In the genomic region with DNA sequence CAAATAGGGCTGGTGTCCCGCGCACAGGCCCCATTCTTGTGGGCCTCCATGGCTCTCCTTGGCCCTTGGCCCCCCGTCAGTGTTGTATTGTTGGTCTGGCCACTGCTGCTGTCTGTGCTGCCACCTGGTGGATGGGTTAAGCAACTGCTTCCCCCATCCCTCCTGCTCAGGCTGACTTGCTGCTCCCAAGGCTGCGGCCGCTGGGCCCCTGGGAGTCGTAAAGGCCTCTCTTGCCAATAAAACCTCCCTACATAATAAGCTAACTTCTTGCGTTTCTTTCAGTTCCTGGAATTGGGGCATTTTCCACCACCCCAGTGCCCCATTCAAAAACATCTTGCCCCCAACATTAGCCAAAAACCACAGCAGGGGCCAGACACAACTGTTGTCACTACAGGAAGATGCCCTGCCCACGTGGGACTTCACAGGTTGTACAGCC, we compare ENCODE assay signal across 8 cellular contexts. TPM values are rescaled to one million over a fixed set of nuclear protein-coding genes. Genes with fewer than 3 reads are reported as not detected.
DNase-seq lines count a peak whose midpoint lies in the region; ATAC-seq, FAIRE-seq and TF ChIP-seq lines count a peak whose summit lies in the region.

No MANE protein-coding gene starts in this region.

- peaks cover 0 to 3% of the 10 kb centered on the region in 2 experiments; a peak in 2 of 5 replicates for H3K4me1 ChIP-seq in K562 (replicated peaks in 1 of 2; ENCODE audit: control insufficient read depth in 2 of 2, insufficient read depth in 2 of 2, low read length in 2 of 2)
- 0 out of 2 replicates have a peak, but pooled peaks cover 2% of the 10 kb centered on the region for H3K4me1 ChIP-seq in iPS DF 6.9 (ENCODE audit: control insufficient read depth, insufficient read depth, low read length)

- H3K4me3 ChIP-seq in GM12865 (ENCODE audit: low read depth, low read length) = no peak overlapping the region
- no peak overlapping the region for H3K4me3 ChIP-seq in K562
- H3K4me3 ChIP-seq in iPS DF 6.9 (ENCODE audit: low read length) = no peak overlapping the region

- TF ChIP-seq POLR2A in K562 (conservative IDR thresholded peaks at IDR 0.05) = no peak

- WGBS in K562 (ENCODE audit: insufficient coverage, low coverage, missing lambda C conversion rate) = 5% methylated on average over 8 of the region's 8 CpGs
- whole genome bisulfite sequencing in iPS DF 6.9 (ENCODE audit: insufficient coverage, insufficient read length) = no CpG with 5 or more reads among the region's 8 CpGs

- no TSS peak for BruUV-seq in K562 (replicated peaks; lab: Mats Ljungman, UMichigan)

- in situ Hi-C loops in K562 (cut with MboI) = loop anchor here (5.0 kb wide), 1 partner anchor 237 kb away; no protein-coding TSS in a partner anchor

- H4K20me1 ChIP-seq in K562 (replicated peaks; ENCODE audit: control insufficient read depth, insufficient read depth, low read length) = no peaks in the 10 kb centered on the region

- H3K4me2 ChIP-seq in K562 (ENCODE audit: insufficient read depth, low read length) = no peak overlapping the region

- H3K9me3 ChIP-seq in K562 (replicated peaks; ENCODE audit: control insufficient read depth, insufficient read depth, low read depth, low read length) (no peaks in the 10 kb centered on the region), iPS DF 6.9 (ENCODE audit: control insufficient read depth, insufficient read depth, low read length) (no peaks in the 10 kb centered on the region)

- POLR2A ChIA-PET in K562 (lab: Yijun Ruan, JAX) = interaction anchor here (1.8 kb wide), 1 partner anchor 15 kb away, joined by 5 read pairs; no protein-coding TSS in a partner anchor

- no peak for TF ChIP-seq EP300 in K562 (IDR thresholded peaks at IDR 0.05; ENCODE audit: low read length)

- H3K9ac ChIP-seq in K562 (ENCODE audit: insufficient read depth in 1 of 2, low read depth in 2 of 2, low read length in 2 of 2) = no peak overlapping the region

- TF ChIP-seq RAD21 in K562 (CRISPR knock-in tag; conservative IDR thresholded peaks at IDR 0.05 in 1 of 2, IDR thresholded peaks at IDR 0.05 in 1 of 2) = peak; percentile 95 to 96

- no peaks in the 10 kb centered on the region for H3K79me2 ChIP-seq in K562 (ENCODE audit: control insufficient read depth, insufficient read depth, low read length)

- H3K36me3 ChIP-seq in K562 (ENCODE audit: control insufficient read depth, insufficient read depth, low read length) (no peaks in the 10 kb centered on the region), iPS DF 6.9 (ENCODE audit: control insufficient read depth, insufficient read depth, low read length) (no peaks in the 10 kb centered on the region)

- DNase-seq in GM12865 (ENCODE audit: low read depth) = peak; percentile 84
- peak; percentile 9 for DNase-seq in NCI-H2081 treated with DMSO at 0.1 percent for 48 hours (lab: John Stamatoyannopoulos, UW)
- DNase-seq in UCSD-AML1 (lab: John Stamatoyannopoulos, UW; ENCODE audit: unreplicated experiment) = peak; percentile 63
- peak; percentile 90 to 96 (median 93) for DNase-seq in K562 (ENCODE audit: extremely low read depth in 1 of 4, low spot score in 3 of 4)
- DNase-seq in iPS DF 6.9 (ENCODE audit: low read depth, low spot score) = peak; percentile 86
- DNase-seq in stimulated activated CD4-positive, alpha-beta T cell treated with anti-CD3 and anti-CD28 coated beads, Interleukin-1b, Interleukin-23, amount 100 ng/mL, for 1 hour (ENCODE audit: low read depth in 2 of 2) = peak; percentile 46 to 57
- no peak for DNase-seq in omental fat pad (ENCODE audit: low spot score)

- H3K9me1 ChIP-seq in K562 (ENCODE audit: control insufficient read depth, insufficient read depth, low read length) = no peaks in the 10 kb centered on the region

- H2AFZ ChIP-seq in K562 (ENCODE audit: low read depth, low read length) = peak overlapping the region; percentile 49

- H3K27me3 ChIP-seq in K562 (ENCODE audit: control insufficient read depth in 2 of 2, insufficient read depth in 2 of 2, low read length in 2 of 2) (peaks cover 18 to 31% of the 10 kb centered on the region in 2 experiments; a peak in 4 of 5 replicates), iPS DF 6.9 (ENCODE audit: control insufficient read depth, insufficient read depth, low read length) (no peaks in the 10 kb centered on the region)

- intact Hi-C loops in K562 (cut with micrococcal nuclease) = loop anchor here (1.0 to 5.0 kb wide), 4 partner anchors 15 to 350 kb away; no protein-coding TSS in a partner anchor

- ATAC-seq in HG02759 (IDR thresholded peaks at IDR 0.05; ENCODE audit: unreplicated experiment) = peak; percentile 74
- ATAC-seq in K562 = peak; percentile 99
- no peak for ATAC-seq in omental fat pad (ENCODE audit: low FRiP score)

- peak; percentile 96 for TF ChIP-seq CTCF in GM12865 (IDR thresholded peaks at IDR 0.05; ENCODE audit: insufficient read depth, low read depth, low read length, missing control alignments)
- peak; percentile 94 to 97 (median 95) for TF ChIP-seq CTCF in K562 (IDR thresholded peaks at IDR 0.05 in 2 of 3, conservative IDR thresholded peaks at IDR 0.05 in 1 of 3; ENCODE audit: insufficient read depth in 2 of 3, low read depth in 1 of 3, low read length in 3 of 3)
- TF ChIP-seq CTCF in omental fat pad (IDR thresholded peaks at IDR 0.05) = peak in 1 of 3 donors; percentile 64

- CTCF ChIA-PET in K562 (lab: Yijun Ruan, JAX; ENCODE audit: low intra/inter-chr PET ratio) = interaction anchor here (0.6 to 1.7 kb wide), 9 partner anchors 12 to 1347 kb away, joined by 3 to 12 read pairs (median 5); no protein-coding TSS in a partner anchor

- peak; percentile 95 for FAIRE-seq in K562 (lab: Jason Lieb, UNC)

- H3K27ac ChIP-seq in K562 (ENCODE audit: extremely low read depth, low read depth, low read length) (no peak overlapping the region), iPS DF 6.9 (ENCODE audit: low read length) (no peak overlapping the region)

TF ChIP-seq in K562, 482 proteins besides CTCF, POLR2A, EP300 and RAD21 (continues in another document):
- TF ChIP-seq TARDBP (IDR thresholded peaks at IDR 0.05) (peak; percentile 28; the same call in 1 of the 2 replicates), SMAD1 (IDR thresholded peaks at IDR 0.05; ENCODE audit: low read depth, low read length, partially characterized antibody) (peak; percentile 32), CREM (IDR thresholded peaks at IDR 0.05; ENCODE audit: low read depth) (peak; percentile 58), ZSCAN32 (CRISPR knock-in tag; IDR thresholded peaks at IDR 0.05) (no peak), ZNF354B (CRISPR knock-in tag; IDR thresholded peaks at IDR 0.05) (no peak), MCM2 (IDR thresholded peaks at IDR 0.05; ENCODE audit: low read depth) (no peak), CC2D1A (IDR thresholded peaks at IDR 0.05) (peak; percentile 86), ZNF263 (CRISPR knock-in tag; IDR thresholded peaks at IDR 0.05; ENCODE audit: borderline replicate concordance) (no peak), JUN (IDR thresholded peaks at IDR 0.05; ENCODE audit: borderline replicate concordance, low read depth, low read length) (no peak), JUN (CRISPR knock-in tag; IDR thresholded peaks at IDR 0.05; ENCODE audit: borderline replicate concordance) (no peak), SP2 (IDR thresholded peaks at IDR 0.05; ENCODE audit: extremely low read depth, low read depth, low read length, poor library complexity, severe bottlenecking) (no peak), RNF2 (IDR thresholded peaks at IDR 0.05) (no peak), ZNF584 (CRISPR knock-in tag; IDR thresholded peaks at IDR 0.05; ENCODE audit: low read depth) (no peak), EWSR1 (IDR thresholded peaks at IDR 0.05; ENCODE audit: borderline replicate concordance, low read depth, partially characterized antibody) (no peak), JUND (IDR thresholded peaks at IDR 0.05; ENCODE audit: borderline replicate concordance, low read depth, low read length) (0 out of 2 replicates have a peak, but pooled peaks have one; percentile 27), JUND (tag; IDR thresholded peaks at IDR 0.05; ENCODE audit: borderline replicate concordance, low read depth, low read length) (no peak; the same call in 2 of the 3 replicates), MYNN (IDR thresholded peaks at IDR 0.05) (0 out of 2 replicates have a peak, but pooled peaks have one; percentile 32), MYNN (CRISPR knock-in tag; IDR thresholded peaks at IDR 0.05) (no peak), ZNF174 (CRISPR knock-in tag; IDR thresholded peaks at IDR 0.05) (no peak), SMC3 (conservative IDR thresholded peaks at IDR 0.05; ENCODE audit: insufficient read depth, low read depth, low read length) (peak; percentile 98)

RNA-seq across cellular contexts. Expression of gene CD83, which starts 27.1 kb away (rescaled TPM):
- 2.9 and 4.0 TPM in 2 replicates for total RNA-seq in K562 (2011; cell fraction: chromatin; rRNA removed; ENCODE audit: low replicate concordance)
- total RNA-seq in K562 (2011; cell fraction: nucleolus; rRNA removed) = 1.4 and 1.8 TPM in 2 replicates
- 2.6 and 2.7 TPM in 2 replicates for total RNA-seq in K562 (2011; cell fraction: nucleoplasm; rRNA removed)
- total RNA-seq in K562 (2014; rRNA removed) (3.1 and 3.7 TPM in 2 replicates), K562 (2014; rRNA removed; fragmentation: Illumina TruSeq; extraction: Trizol) (3.1 and 3.3 TPM in 2 replicates), K562 (2015; rRNA removed; fragmentation: Illumina TruSeq; extraction: Trizol) (3.8 and 4.3 TPM in 2 replicates), K562 (2021) (3.2 and 3.4 TPM in 2 replicates), omental fat pad (10 to 100 TPM in 2 of 4 donors, 1 to 10 TPM in 2; 4.9 to 20.4 (median 12.4) TPM)
- polyA plus RNA-seq in K562 (2011; rRNA removed) (1.5 and 2.5 TPM in 2 replicates), K562 (2014; fragmentation: Illumina TruSeq; extraction: Trizol) (3.3 and 3.6 TPM in 2 replicates), K562 (2014; fragmentation: Nextera tagmentation; extraction: Ambion mirVana) (1 to 10 TPM; 3.6 to 4.1 TPM), K562 (2014; rRNA removed) (2.6 and 2.8 TPM in 2 replicates)
- polyA plus RNA-seq in K562 (2011; cell fraction: cytosol; rRNA removed) = 1.1 and 1.2 TPM in 2 replicates
- 1.1 and 1.2 TPM in 2 replicates for polyA plus RNA-seq in K562 (2011; cell fraction: nucleus; rRNA removed)
- polyA plus RNA-seq in K562 (2012) = 3.6 and 4.1 TPM in 2 replicates
- polyA minus RNA-seq in K562 (2011; rRNA and poly(A)+ RNA removed) = 1.8 and 2.0 TPM in 2 replicates
- polyA minus RNA-seq in K562 (2011; cell fraction: cytosol; rRNA and poly(A)+ RNA removed) = 0.48 and 0.91 TPM in 2 replicates
- polyA minus RNA-seq in K562 (2011; cell fraction: nucleus; rRNA and poly(A)+ RNA removed) = 0.67 and 0.78 TPM in 2 replicates
